ENCODE assay signal across 12 cellular contexts in genomic region chr4:38939150-38939549, GRCh38.
DNase-seq lines count a peak whose midpoint lies in the region; ATAC-seq, FAIRE-seq and TF ChIP-seq lines count a peak whose summit lies in the region.
"Had no signal": no experiment of that assay in that cellular context is flagged by ENCODE, and none has a peak within 500 bp of the region (broad histone marks: within the 10 kb centered on the region; RNA-seq: fewer than 3 reads in every experiment).

No MANE protein-coding gene starts in this region.

- no peak for TF ChIP-seq CTCF in CD14-positive monocyte (IDR thresholded peaks at IDR 0.05)

- FAIRE-seq in GM12892 (lab: Jason Lieb, UNC) = peak; percentile 80
- FAIRE-seq: K562 had no signal

- H3K27me3 Mint-ChIP-seq in CD14-positive monocyte (ENCODE audit: low read depth in 3 of 3) = no peaks in the 10 kb centered on the region
- H3K27me3 Mint-ChIP-seq: T-helper 17 cell had no signal

- intact Hi-C loops in CD14-positive monocyte (cut with micrococcal nuclease) = no loop called here

- TF ChIP-seq POLR2A in GM12892 (IDR thresholded peaks at IDR 0.05; ENCODE audit: low read depth, low read length) = no peak

- ATAC-seq in HG02763 (IDR thresholded peaks at IDR 0.05; ENCODE audit: unreplicated experiment) (peak; percentile 73), HG03521 (IDR thresholded peaks at IDR 0.05; ENCODE audit: unreplicated experiment) (peak; percentile 83)
- ATAC-seq: K562, T-helper 17 cell had no signal

- no peak overlapping the region for H3K27ac Mint-ChIP-seq in CD14-positive monocyte
- H3K27ac Mint-ChIP-seq: T-helper 17 cell had no signal

- peaks cover 59 to 79% of the 10 kb centered on the region in 2 donors for H3K36me3 Mint-ChIP-seq in CD14-positive monocyte

- no peaks in the 10 kb centered on the region for H3K4me1 Mint-ChIP-seq in CD14-positive monocyte

- no peaks in the 10 kb centered on the region for H3K9me3 Mint-ChIP-seq in CD14-positive monocyte

- no peak overlapping the region for H3K4me3 Mint-ChIP-seq in CD14-positive monocyte
- H3K4me3 Mint-ChIP-seq: T-helper 17 cell had no signal

- peak; percentile 27 for DNase-seq in GM12892 (ENCODE audit: insufficient read length)
- DNase-seq in GM19238 (ENCODE audit: insufficient read length, low spot score) = peak; percentile 27
- DNase-seq in iPS-NIHi11 (ENCODE audit: low spot score) = no peak
- no peak for DNase-seq in CD14-positive monocyte (ENCODE audit: low spot score)
- no peak for DNase-seq in T-helper 1 cell
- no peak for DNase-seq in SHP77 (lab: John Stamatoyannopoulos, UW)
- DNase-seq: cortex of kidney, NCI-H446 treated with DMSO at 0.1 percent for 48 hours, T-helper 17 cell had no signal

Comparison
In these comparisons a context has a peak if more than half of its experiments do, and no peak if none do; other contexts are left out.
1. DNase-seq: peak in GM12892 (single experiment) and GM19238 (single experiment); none in iPS-NIHi11 (single experiment), CD14-positive monocyte (single experiment), T-helper 1 cell (0 of 5) and SHP77 (0 of 2).